In the genomic region with DNA sequence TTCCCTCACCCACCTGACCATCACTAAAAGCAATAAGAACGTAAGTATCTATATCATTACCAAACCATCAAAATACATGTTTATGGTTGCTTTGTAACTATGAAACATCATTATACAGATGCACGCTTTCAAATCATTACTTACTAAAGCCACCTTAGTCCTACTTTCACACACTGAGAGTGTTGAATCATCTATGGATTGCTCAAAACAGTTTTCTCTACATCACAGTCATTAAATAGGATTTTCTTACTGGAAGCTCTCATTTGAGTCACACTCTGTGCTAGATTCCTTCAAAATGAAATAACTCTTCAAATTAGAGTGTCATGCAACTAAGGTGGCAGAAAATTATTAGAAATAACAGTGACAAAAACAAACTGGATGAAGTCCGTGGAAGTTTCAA, we compare ENCODE assay signal across 26 cellular contexts.
"Had no signal": no experiment of that assay in that cellular context is flagged by ENCODE, and none has a peak within 500 bp of the region (broad histone marks: within the 10 kb centered on the region; RNA-seq: fewer than 3 reads in every experiment).

No MANE protein-coding gene starts in this region.

- H3K9me3 ChIP-seq: adrenal gland, Peyer's patch, SJSA1 had no signal

- H3K27ac ChIP-seq: adrenal gland, Peyer's patch, RWPE1, SJSA1 had no signal

- H3K27me3 Mint-ChIP-seq: activated naive CD4-positive, alpha-beta T cell treated with anti-CD3 and anti-CD28 coated beads, Interleukin-2, amount 10 ng/mL, durations not matched to agents 7 days and 5 days; activated naive CD8-positive, alpha-beta T cell treated with anti-CD3 and anti-CD28 coated beads for 36 hours had no signal

- H3K4me3 ChIP-seq: adrenal gland, Peyer's patch, SJSA1 had no signal

- DNase-seq: activated CD4-positive, alpha-beta T cell treated with anti-CD3 and anti-CD28 coated beads for 48 hours; activated CD4-positive, alpha-beta T cell treated with anti-CD3 and anti-CD28 coated beads, Interleukin-2, amount 50 U/mL, for 4 hours; activated CD4-positive, CD25-positive, alpha-beta regulatory T cell treated with anti-CD3 and anti-CD28 coated beads, Interleukin-2, amount 50 U/mL, for 72 hours; activated CD8-positive, alpha-beta memory T cell treated with anti-CD3 and anti-CD28 coated beads, Interleukin-2, amount 50 U/mL, for 48 hours; activated CD8-positive, alpha-beta T cell treated with anti-CD3 and anti-CD28 coated beads, Interleukin-2, amount 10 ng/mL, durations not matched to agents 7 days and 5 days; activated gamma-delta T cell treated with Interleukin-2 at 50 U/mL for 16 hours; activated naive CD4-positive, alpha-beta T cell treated with anti-CD3 and anti-CD28 coated beads, Interleukin-2, amount 10 ng/mL, durations not matched to agents 7 days and 5 days; activated naive CD8-positive, alpha-beta T cell treated with anti-CD3 and anti-CD28 coated beads for 36 hours; activated T-cell treated with anti-CD3 and anti-CD28 coated beads, Interleukin-2, amount 50 U/mL, for 1 hour; aorta; KG1; NCI-H1048; NCI-H187 treated with DMSO at 0.1 percent for 48 hours; NCI-H2081 treated with DMSO at 0.1 percent for 48 hours; NCI-H446; NCI-H526; NCI-H774; Peyer's patch; SHP77; SW 1271 had no signal

- H3K4me1 Mint-ChIP-seq: activated naive CD4-positive, alpha-beta T cell treated with anti-CD3 and anti-CD28 coated beads, Interleukin-2, amount 10 ng/mL, durations not matched to agents 7 days and 5 days; activated naive CD8-positive, alpha-beta T cell treated with anti-CD3 and anti-CD28 coated beads for 36 hours had no signal

- H3K36me3 ChIP-seq: adrenal gland, Peyer's patch, SJSA1 had no signal

- H3K4me3 Mint-ChIP-seq: activated CD8-positive, alpha-beta T cell treated with anti-CD3 and anti-CD28 coated beads, Interleukin-2, amount 10 ng/mL, durations not matched to agents 7 days and 5 days; activated naive CD4-positive, alpha-beta T cell treated with anti-CD3 and anti-CD28 coated beads, Interleukin-2, amount 10 ng/mL, durations not matched to agents 7 days and 5 days; activated naive CD8-positive, alpha-beta T cell treated with anti-CD3 and anti-CD28 coated beads for 36 hours; T-helper 1 cell treated with Interleukin-12 subunit alpha and Interleukin-12 subunit beta and Interleukin-4 antibody, amounts not matched to agents 30 μg/mL and 1 μg/mL, for 36 hours; WTC11 had no signal

- H3K9me3 Mint-ChIP-seq: activated naive CD4-positive, alpha-beta T cell treated with anti-CD3 and anti-CD28 coated beads, Interleukin-2, amount 10 ng/mL, durations not matched to agents 7 days and 5 days; T-helper 1 cell treated with Interleukin-12 subunit alpha and Interleukin-12 subunit beta and Interleukin-4 antibody, amounts not matched to agents 30 μg/mL and 1 μg/mL, for 36 hours had no signal

- H3K4me1 ChIP-seq: Peyer's patch, SJSA1 had no signal

- H3K36me3 Mint-ChIP-seq: activated naive CD4-positive, alpha-beta T cell treated with anti-CD3 and anti-CD28 coated beads, Interleukin-2, amount 10 ng/mL, durations not matched to agents 7 days and 5 days; activated naive CD8-positive, alpha-beta T cell treated with anti-CD3 and anti-CD28 coated beads for 36 hours; WTC11 had no signal

- H3K27ac Mint-ChIP-seq: activated CD8-positive, alpha-beta T cell treated with anti-CD3 and anti-CD28 coated beads, Interleukin-2, amount 10 ng/mL, durations not matched to agents 7 days and 5 days; activated naive CD4-positive, alpha-beta T cell treated with anti-CD3 and anti-CD28 coated beads, Interleukin-2, amount 10 ng/mL, durations not matched to agents 7 days and 5 days; activated naive CD8-positive, alpha-beta T cell treated with anti-CD3 and anti-CD28 coated beads for 36 hours; T-helper 1 cell treated with Interleukin-12 subunit alpha and Interleukin-12 subunit beta and Interleukin-4 antibody, amounts not matched to agents 30 μg/mL and 1 μg/mL, for 36 hours; WTC11 had no signal

- H3K27me3 ChIP-seq: adrenal gland, Peyer's patch, SJSA1 had no signal

- ATAC-seq: activated CD8-positive, alpha-beta T cell treated with anti-CD3 and anti-CD28 coated beads, Interleukin-2, amount 10 ng/mL, durations not matched to agents 7 days and 5 days; SK-N-SH treated with all-trans-retinoic acid at 6 μM for 48 hours had no signal
